12 cellular contexts compared by ENCODE assay signal in genomic region chr2:144042751-144043150, GRCh38.
DNase-seq lines count a peak whose midpoint lies in the region; ATAC-seq and TF ChIP-seq lines count a peak whose summit lies in the region.
"Had no signal": no experiment of that assay in that cellular context is flagged by ENCODE, and none has a peak within 500 bp of the region (broad histone marks: within the 10 kb centered on the region; RNA-seq: fewer than 3 reads in every experiment).

No MANE protein-coding gene starts in this region.

- no peak for ATAC-seq in HG03108 (IDR thresholded peaks at IDR 0.05; ENCODE audit: unreplicated experiment)
- ATAC-seq: HCT116 had no signal

- no peaks in the 10 kb centered on the region for H3F3A ChIP-seq in neural progenitor cell (ENCODE audit: low read depth)

- H3K4me1 ChIP-seq in neural progenitor cell (no peaks in the 10 kb centered on the region), HAP-1 (no peaks in the 10 kb centered on the region)
- H3K4me1 ChIP-seq: BE2C had no signal

- H3K27me3 Mint-ChIP-seq in neural progenitor cell (ENCODE audit: insufficient read depth, low read depth), result no peaks in the 10 kb centered on the region
- H3K27me3 Mint-ChIP-seq: CD4-positive, alpha-beta memory T cell had no signal

- H3K36me3 Mint-ChIP-seq in neural progenitor cell, result no peaks in the 10 kb centered on the region

- no peaks in the 10 kb centered on the region for H3K79me2 ChIP-seq in neural progenitor cell (ENCODE audit: low read depth)

- H3K9me3 ChIP-seq in neural progenitor cell (ENCODE audit: low read depth) (no peaks in the 10 kb centered on the region), HAP-1 (no peaks in the 10 kb centered on the region)
- H3K9me3 ChIP-seq: BE2C had no signal

- no peak overlapping the region for H2AFZ ChIP-seq in neural progenitor cell (replicated peaks)

- H3K4me2 ChIP-seq in neural progenitor cell, result no peak overlapping the region

- no peaks in the 10 kb centered on the region for H4K20me1 ChIP-seq in neural progenitor cell (ENCODE audit: low read depth)

- H3K9me3 Mint-ChIP-seq in neural progenitor cell, result no peaks in the 10 kb centered on the region
- H3K9me3 Mint-ChIP-seq: CD4-positive, alpha-beta memory T cell had no signal

- DNase-seq in G401 (ENCODE audit: low spot score), result peak; percentile 75
- DNase-seq in NCI-H2171 treated with DMSO at 0.1 percent for 48 hours (lab: John Stamatoyannopoulos, UW), result peak; percentile 75
- peak; percentile 65 for DNase-seq in NCI-H82 treated with DMSO at 0.1 percent for 48 hours (lab: John Stamatoyannopoulos, UW; ENCODE audit: unreplicated experiment)
- no peak for DNase-seq in neural progenitor cell (ENCODE audit: low spot score)
- no peak for DNase-seq in HAP-1 (ENCODE audit: low spot score in 2 of 2)
- DNase-seq in Kasumi-1 (lab: John Stamatoyannopoulos, UW), result no peak
- DNase-seq: BE2C; CD4-positive, alpha-beta memory T cell; DMS53 had no signal

- H3K36me3 ChIP-seq in neural progenitor cell, result no peaks in the 10 kb centered on the region
- H3K36me3 ChIP-seq in HAP-1 (replicated peaks), result no peaks in the 10 kb centered on the region
- H3K36me3 ChIP-seq: BE2C had no signal

- H3K9ac ChIP-seq in neural progenitor cell, result no peak overlapping the region

- TF ChIP-seq CTCF in neural progenitor cell (IDR thresholded peaks at IDR 0.05), result no peak

- no peak overlapping the region for H3K27ac ChIP-seq in neural progenitor cell
- H3K27ac ChIP-seq: C4-2B had no signal

- H3K4me3 ChIP-seq in neural progenitor cell, result no peak overlapping the region
- H3K4me3 ChIP-seq in HAP-1, result no peak overlapping the region

- H3K27me3 ChIP-seq in neural progenitor cell (no peaks in the 10 kb centered on the region), HAP-1 (ENCODE audit: low read depth) (no peaks in the 10 kb centered on the region)
- H3K27me3 ChIP-seq: BE2C had no signal

- H3K4me1 Mint-ChIP-seq in neural progenitor cell, result no peaks in the 10 kb centered on the region

- no peak overlapping the region for H3K4me3 Mint-ChIP-seq in neural progenitor cell

- H3K27ac Mint-ChIP-seq in neural progenitor cell, result peak overlapping the region; percentile 57

- in situ Hi-C loops in G401 (cut with HindIII; ENCODE audit: low sequenced_read_pairs), result no loop called here
- in situ Hi-C loops in HAP-1 (cut with MboI; ENCODE audit: low sequenced_read_pairs), result no loop called here

Comparison
In these comparisons a context has a peak if more than half of its experiments do, and no peak if none do; other contexts are left out.
1. DNase-seq: peak in G401 (single experiment), NCI-H2171 treated with DMSO at 0.1 percent for 48 hours (single experiment) and NCI-H82 treated with DMSO at 0.1 percent for 48 hours (single experiment); none in neural progenitor cell (single experiment), HAP-1 (0 of 2) and Kasumi-1 (0 of 2).